8 cellular contexts compared by ENCODE assay signal in genomic region chr15:72222433-72222832, GRCh38. TPM values are rescaled to one million over a fixed set of nuclear protein-coding genes. Genes with fewer than 3 reads are reported as not detected.
DNase-seq lines count a peak whose midpoint lies in the region; ATAC-seq and TF ChIP-seq lines count a peak whose summit lies in the region.

No MANE protein-coding gene starts in this region.

- ATAC-seq in activated CD8-positive, alpha-beta memory T cell treated with anti-CD3 and anti-CD28 coated beads, Interleukin-2, amount 10 ng/mL, durations not matched to agents 7 days and 5 days, result no peak
- ATAC-seq in activated T-helper 17 cell treated with anti-CD3 and anti-CD28 coated beads, Interleukin-2, amount 50 U/mL, for 72 hours (replicated peaks), result no peak
- peak; percentile 80 for ATAC-seq in left ventricle myocardium superior
- no peak for ATAC-seq in HG02970 (IDR thresholded peaks at IDR 0.05; ENCODE audit: low FRiP score, unreplicated experiment)

- H3K36me3 ChIP-seq in transverse colon, result peaks cover 0 to 22% (median 7%) of the 10 kb centered on the region in 4 donors

- peaks cover 75% of the 10 kb centered on the region for H3K4me1 Mint-ChIP-seq in activated CD8-positive, alpha-beta memory T cell treated with anti-CD3 and anti-CD28 coated beads, Interleukin-2, amount 10 ng/mL, durations not matched to agents 7 days and 5 days
- H3K4me1 Mint-ChIP-seq in activated T-helper 17 cell treated with anti-CD3 and anti-CD28 coated beads, Interleukin-2, amount 50 U/mL, for 72 hours, result peaks cover 54% of the 10 kb centered on the region

- intact Hi-C loops in left ventricle myocardium superior (cut with micrococcal nuclease) (no loop called here), transverse colon (cut with DNase I; ENCODE audit: low total_unique reads) (no loop called here)

- in situ Hi-C loops in transverse colon (cut with MboI; ENCODE audit: low pct_ligation_motif_present in 1 of 4, low pct_unique_long_range_greater_than_20kb in 1 of 4, low sequenced_read_pairs in 3 of 4), result no loop called here

- peak overlapping the region; percentile 66 for H3K27ac Mint-ChIP-seq in activated CD8-positive, alpha-beta memory T cell treated with anti-CD3 and anti-CD28 coated beads, Interleukin-2, amount 10 ng/mL, durations not matched to agents 7 days and 5 days
- H3K27ac Mint-ChIP-seq in activated T-helper 17 cell treated with anti-CD3 and anti-CD28 coated beads, Interleukin-2, amount 50 U/mL, for 72 hours, result peak overlapping the region; percentile 85

- no peaks in the 10 kb centered on the region for H3K9me3 Mint-ChIP-seq in activated CD8-positive, alpha-beta memory T cell treated with anti-CD3 and anti-CD28 coated beads, Interleukin-2, amount 10 ng/mL, durations not matched to agents 7 days and 5 days (ENCODE audit: low read depth)
- H3K9me3 Mint-ChIP-seq in activated T-helper 17 cell treated with anti-CD3 and anti-CD28 coated beads, Interleukin-2, amount 50 U/mL, for 72 hours, result no peaks in the 10 kb centered on the region

- no peak for TF ChIP-seq EP300 in transverse colon (IDR thresholded peaks at IDR 0.05; ENCODE audit: low read depth)

- DNase-seq in activated CD8-positive, alpha-beta memory T cell treated with anti-CD3 and anti-CD28 coated beads, Interleukin-2, amount 10 ng/mL, durations not matched to agents 7 days and 5 days, result no peak
- no peak for DNase-seq in activated CD8-positive, alpha-beta memory T cell treated with anti-CD3 and anti-CD28 coated beads, Interleukin-2, amount 50 U/mL, for 4 hours
- DNase-seq in left ventricle myocardium superior (peak; percentile 68), transverse colon (peak; percentile 43), GDM1 (lab: John Stamatoyannopoulos, UW) (no peak), GM19240 (ENCODE audit: insufficient read length, low spot score) (no peak)

- peaks cover 4 to 43% (median 21%) of the 10 kb centered on the region in 4 donors for H3K4me1 ChIP-seq in transverse colon

- no peak overlapping the region for H3K4me3 Mint-ChIP-seq in activated CD8-positive, alpha-beta memory T cell treated with anti-CD3 and anti-CD28 coated beads, Interleukin-2, amount 10 ng/mL, durations not matched to agents 7 days and 5 days
- peak overlapping the region; percentile 69 for H3K4me3 Mint-ChIP-seq in activated T-helper 17 cell treated with anti-CD3 and anti-CD28 coated beads, Interleukin-2, amount 50 U/mL, for 72 hours

- no peaks in the 10 kb centered on the region for H3K9me3 ChIP-seq in transverse colon

- no peaks in the 10 kb centered on the region for H3K27me3 Mint-ChIP-seq in activated CD8-positive, alpha-beta memory T cell treated with anti-CD3 and anti-CD28 coated beads, Interleukin-2, amount 10 ng/mL, durations not matched to agents 7 days and 5 days
- no peaks in the 10 kb centered on the region for H3K27me3 Mint-ChIP-seq in activated T-helper 17 cell treated with anti-CD3 and anti-CD28 coated beads, Interleukin-2, amount 50 U/mL, for 72 hours

- CTCF ChIA-PET in activated CD8-positive, alpha-beta memory T cell treated with anti-CD3 and anti-CD28 coated beads, Interleukin-2, amount 10 ng/mL, durations not matched to agents 7 days and 5 days (lab: Charles Lee), result interaction anchor here (0.7 to 1.5 kb wide), 3 partner anchors 9 to 90 kb away, joined by 3 to 4 read pairs (median 4); no protein-coding TSS in a partner anchor

- TF ChIP-seq POLR2A in transverse colon (IDR thresholded peaks at IDR 0.05), result no peak

- peak overlapping the region in 3 of 4 donors; percentile 27 to 35 (median 28) for H3K27ac ChIP-seq in transverse colon

- no peak overlapping the region for H3K4me3 ChIP-seq in transverse colon

- 82% methylated on average over 4 of the region's 4 CpGs; no CpG with 5 or more reads in 1 of the 2 donors for WGBS in transverse colon (ENCODE audit: low coverage in 1 of 2), 2 donors

- no peaks in the 10 kb centered on the region for H3K27me3 ChIP-seq in transverse colon

- TF ChIP-seq CTCF in transverse colon (IDR thresholded peaks at IDR 0.05), result no peak

- H3K36me3 Mint-ChIP-seq in activated CD8-positive, alpha-beta memory T cell treated with anti-CD3 and anti-CD28 coated beads, Interleukin-2, amount 10 ng/mL, durations not matched to agents 7 days and 5 days, result peaks cover 83% of the 10 kb centered on the region
- H3K36me3 Mint-ChIP-seq in activated T-helper 17 cell treated with anti-CD3 and anti-CD28 coated beads, Interleukin-2, amount 50 U/mL, for 72 hours (ENCODE audit: low read depth), result peaks cover 100% of the 10 kb centered on the region

RNA-seq across cellular contexts. Expression of gene PKM, which starts 8.6 kb away (rescaled TPM):
- total RNA-seq in activated CD8-positive, alpha-beta memory T cell treated with anti-CD3 and anti-CD28 coated beads, Interleukin-2, amount 10 ng/mL, durations not matched to agents 7 days and 5 days, result 1,000 to 10,000 TPM; 1,010 to 1,764 TPM
- 1,000 to 10,000 TPM; 2,571 to 3,146 TPM for total RNA-seq in activated T-helper 17 cell treated with anti-CD3 and anti-CD28 coated beads, Interleukin-2, amount 50 U/mL, for 72 hours
- 1,059 TPM for total RNA-seq in left ventricle myocardium superior
- 100 to 1,000 TPM; 259 to 431 (median 291) TPM for total RNA-seq in transverse colon

RNA-seq across cellular contexts. Expression of gene GRAMD2A, which starts 24.8 kb away (rescaled TPM):
- total RNA-seq in activated CD8-positive, alpha-beta memory T cell treated with anti-CD3 and anti-CD28 coated beads, Interleukin-2, amount 10 ng/mL, durations not matched to agents 7 days and 5 days, result not detected
- total RNA-seq in activated T-helper 17 cell treated with anti-CD3 and anti-CD28 coated beads, Interleukin-2, amount 50 U/mL, for 72 hours, result under 1 TPM in 1 of 2 donors, not detected in 1; 0.50 TPM
- total RNA-seq in left ventricle myocardium superior (not detected), transverse colon (1 to 10 TPM in 1 of 4 donors, under 1 TPM in 1, not detected in 2; 0.41 to 1.4 TPM)

RNA-seq across cellular contexts. Expression of gene PARP6, which starts 49.9 kb away (rescaled TPM):
- 10 to 100 TPM; 55.5 to 66.6 TPM for total RNA-seq in activated CD8-positive, alpha-beta memory T cell treated with anti-CD3 and anti-CD28 coated beads, Interleukin-2, amount 10 ng/mL, durations not matched to agents 7 days and 5 days
- total RNA-seq in activated T-helper 17 cell treated with anti-CD3 and anti-CD28 coated beads, Interleukin-2, amount 50 U/mL, for 72 hours, result 10 to 100 TPM; 46.2 to 81.0 TPM
- total RNA-seq in left ventricle myocardium superior (49.6 TPM), transverse colon (100 to 1,000 TPM in 1 of 4 donors, 10 to 100 TPM in 3; 44.1 to 152 (median 57.9) TPM)

Comparison
In these comparisons a context has a peak if more than half of its experiments do, and no peak if none do; other contexts are left out.
1. DNase-seq: peak in left ventricle myocardium superior (single experiment) and transverse colon (single experiment); none in activated CD8-positive, alpha-beta memory T cell treated with anti-CD3 and anti-CD28 coated beads, Interleukin-2, amount 10 ng/mL, durations not matched to agents 7 days and 5 days (single experiment), activated CD8-positive, alpha-beta memory T cell treated with anti-CD3 and anti-CD28 coated beads, Interleukin-2, amount 50 U/mL, for 4 hours (single experiment), GDM1 (single experiment) and GM19240 (single experiment).